ENCODE assay signal across 18 cellular contexts in the genomic region with DNA sequence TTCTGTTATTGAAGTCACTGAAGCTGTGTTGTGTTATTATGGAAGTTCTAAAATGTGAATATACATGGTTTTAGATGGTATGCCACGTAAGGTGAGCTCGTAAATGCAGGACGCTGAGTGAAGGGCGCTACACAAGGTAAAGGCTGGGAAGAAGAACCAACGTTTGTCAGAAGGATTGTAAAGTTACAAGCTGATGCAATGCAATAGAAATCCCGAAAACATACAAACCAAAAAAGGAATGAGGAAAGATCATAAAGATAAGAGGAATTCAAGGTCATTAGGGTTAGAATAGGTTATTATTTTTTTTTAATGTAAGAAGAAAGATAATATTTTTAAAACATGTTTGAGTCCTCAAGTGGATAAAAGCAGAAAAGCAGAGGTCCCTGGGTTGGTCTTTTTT.
A peak's percentile ranks its signal among the peaks of the same experiment; 100 is the strongest.
DNase-seq lines count a peak whose midpoint lies in the region; ATAC-seq, FAIRE-seq and TF ChIP-seq lines count a peak whose summit lies in the region.
"Had no signal": no experiment of that assay in that cellular context is flagged by ENCODE, and none has a peak within 500 bp of the region (broad histone marks: within the 10 kb centered on the region; RNA-seq: fewer than 3 reads in every experiment).

No MANE protein-coding gene starts in this region.

- no peak for FAIRE-seq in K562 (lab: Jason Lieb, UNC)
- FAIRE-seq: G401.6, GM12892, H1 had no signal

- BruUV-seq in PC-9 (replicated peaks; lab: Mats Ljungman, UMichigan) = no TSS peak
- no TSS peak for BruUV-seq in K562 (replicated peaks; lab: Mats Ljungman, UMichigan)

- no peaks in the 10 kb centered on the region for H3K4me1 ChIP-seq in PC-9 (replicated peaks; ENCODE audit: insufficient read depth)
- H3K4me1 ChIP-seq in K562 (replicated peaks in 1 of 2; ENCODE audit: control insufficient read depth in 2 of 2, insufficient read depth in 2 of 2, low read length in 2 of 2) = no peaks in the 10 kb centered on the region

- CTCF ChIA-PET in HEK293T (lab: Yijun Ruan, JAX) (interaction anchor here (0.7 kb wide), 1 partner anchor 67 kb away, joined by 3 read pairs; no protein-coding TSS in a partner anchor), PC-9 (lab: Charles Lee) (no interaction called here), K562 (lab: Yijun Ruan, JAX; ENCODE audit: low intra/inter-chr PET ratio) (no interaction called here)

- no peaks in the 10 kb centered on the region for H3K36me3 ChIP-seq in PC-9 (ENCODE audit: low read depth)
- H3K36me3 ChIP-seq in K562 (ENCODE audit: control insufficient read depth, insufficient read depth, low read length) = no peaks in the 10 kb centered on the region

- H3K9me1 ChIP-seq in K562 (ENCODE audit: control insufficient read depth, insufficient read depth, low read length) = no peaks in the 10 kb centered on the region

- no peaks in the 10 kb centered on the region for H3K4me1 Mint-ChIP-seq in activated naive CD8-positive, alpha-beta T cell treated with anti-CD3 and anti-CD28 coated beads for 36 hours
- H3K4me1 Mint-ChIP-seq: CD4-positive, alpha-beta memory T cell; H9 had no signal

- H3K9me3 Mint-ChIP-seq in activated naive CD8-positive, alpha-beta T cell treated with anti-CD3 and anti-CD28 coated beads for 36 hours = peaks cover 5% of the 10 kb centered on the region
- H3K9me3 Mint-ChIP-seq: H9 had no signal

- no peaks in the 10 kb centered on the region for H3K79me2 ChIP-seq in PC-9 (ENCODE audit: low read depth)
- no peaks in the 10 kb centered on the region for H3K79me2 ChIP-seq in K562 (ENCODE audit: control insufficient read depth, insufficient read depth, low read length)

- 3% methylated on average over 6 of the region's 6 CpGs for WGBS in K562 (ENCODE audit: insufficient coverage, low coverage, missing lambda C conversion rate)

- H3K27ac ChIP-seq in PC-9 (no peak overlapping the region), K562 (ENCODE audit: extremely low read depth, low read depth, low read length) (no peak overlapping the region; the same call in 2 of the 3 replicates)

- ATAC-seq in K562 = no peak
- ATAC-seq: HCT116 had no signal

- no peak overlapping the region for H3K9ac ChIP-seq in K562 (ENCODE audit: insufficient read depth in 1 of 2, low read depth in 2 of 2, low read length in 2 of 2)

- H3K27me3 ChIP-seq in PC-9 (ENCODE audit: insufficient read depth, low read depth) = no peaks in the 10 kb centered on the region
- no peaks in the 10 kb centered on the region for H3K27me3 ChIP-seq in K562 (ENCODE audit: control insufficient read depth in 2 of 2, insufficient read depth in 2 of 2, low read length in 2 of 2)

- H4K20me1 ChIP-seq in PC-9 (ENCODE audit: insufficient read depth) (no peaks in the 10 kb centered on the region), K562 (replicated peaks; ENCODE audit: control insufficient read depth, insufficient read depth, low read length) (no peaks in the 10 kb centered on the region)

- DNase-seq in HEK293T (ENCODE audit: extremely low spot score) = no peak
- no peak for DNase-seq in PC-9
- no peak for DNase-seq in K562 (ENCODE audit: extremely low read depth in 1 of 4, low spot score in 3 of 4)
- no peak for DNase-seq in NCI-H526 (lab: John Stamatoyannopoulos, UW)
- DNase-seq in activated CD4-positive, alpha-beta T cell treated with anti-CD3 and anti-CD28 coated beads, Interleukin-2, amount 50 U/mL, for 48 hours = no peak
- no peak for DNase-seq in activated naive CD8-positive, alpha-beta T cell treated with anti-CD3 and anti-CD28 coated beads for 36 hours
- DNase-seq: C1 segment of cervical spinal cord; Calu3; CD4-positive, alpha-beta memory T cell; COR-L47; DMS53; DMS79 treated with DMSO at 0.1 percent for 48 hours; H9; HFFc6 had no signal

- H3K9me3 ChIP-seq in PC-9 (ENCODE audit: insufficient read depth, low read depth) (no peaks in the 10 kb centered on the region), K562 (replicated peaks; ENCODE audit: control insufficient read depth, insufficient read depth, low read depth, low read length) (no peaks in the 10 kb centered on the region)

- 0 out of 2 replicates have a peak overlapping the region, but pooled peaks have one; percentile 44 for H2AFZ ChIP-seq in PC-9
- H2AFZ ChIP-seq in K562 (ENCODE audit: low read depth, low read length) = no peak overlapping the region

- H3K4me3 Mint-ChIP-seq in activated naive CD8-positive, alpha-beta T cell treated with anti-CD3 and anti-CD28 coated beads for 36 hours = no peak overlapping the region
- H3K4me3 Mint-ChIP-seq: CD4-positive, alpha-beta memory T cell; H9; HFFc6 had no signal

- 0 out of 4 replicates have a peak, but pooled peaks of 1 of the 2 experiments have one; percentile 4 for TF ChIP-seq RAD21 in K562 (CRISPR knock-in tag; conservative IDR thresholded peaks at IDR 0.05 in 1 of 2, IDR thresholded peaks at IDR 0.05 in 1 of 2)

- H3K4me2 ChIP-seq in PC-9 (no peak overlapping the region), K562 (ENCODE audit: insufficient read depth, low read length) (no peak overlapping the region)

- in situ Hi-C loops in K562 (cut with MboI) = no loop called here

- no peaks in the 10 kb centered on the region for H3K36me3 Mint-ChIP-seq in activated naive CD8-positive, alpha-beta T cell treated with anti-CD3 and anti-CD28 coated beads for 36 hours
- H3K36me3 Mint-ChIP-seq: CD4-positive, alpha-beta memory T cell had no signal

- POLR2A ChIA-PET in HEK293T (lab: Yijun Ruan, JAX) = interaction anchor here (0.7 kb wide), 1 partner anchor 335 kb away, joined by 3 read pairs; no protein-coding TSS in a partner anchor
- POLR2A ChIA-PET in PC-9 (lab: Charles Lee; ENCODE audit: unreplicated experiment) = no interaction called here
- POLR2A ChIA-PET in K562 (lab: Yijun Ruan, JAX) = no interaction called here

- no peak for TF ChIP-seq POLR2A in K562 (conservative IDR thresholded peaks at IDR 0.05)

- H3K27me3 Mint-ChIP-seq in activated naive CD8-positive, alpha-beta T cell treated with anti-CD3 and anti-CD28 coated beads for 36 hours = no peaks in the 10 kb centered on the region
- H3K27me3 Mint-ChIP-seq: CD4-positive, alpha-beta memory T cell had no signal

- no peak for TF ChIP-seq EP300 in K562 (IDR thresholded peaks at IDR 0.05; ENCODE audit: low read length)

- TF ChIP-seq CTCF in PC-9 (conservative IDR thresholded peaks at IDR 0.05) = no peak
- TF ChIP-seq CTCF in K562 (IDR thresholded peaks at IDR 0.05 in 2 of 3, conservative IDR thresholded peaks at IDR 0.05 in 1 of 3; ENCODE audit: insufficient read depth in 2 of 3, low read depth in 1 of 3, low read length in 3 of 3) = no peak

- H3K27ac Mint-ChIP-seq in activated naive CD8-positive, alpha-beta T cell treated with anti-CD3 and anti-CD28 coated beads for 36 hours = no peak overlapping the region
- H3K27ac Mint-ChIP-seq: CD4-positive, alpha-beta memory T cell; H9; HFFc6 had no signal

- intact Hi-C loops in PC-9 (cut with micrococcal nuclease; ENCODE audit: unreplicated experiment) = no loop called here
- intact Hi-C loops in K562 (cut with micrococcal nuclease) = no loop called here

- no peak overlapping the region for H3K4me3 ChIP-seq in PC-9
- H3K4me3 ChIP-seq in K562 = no peak overlapping the region

- no peaks in the 10 kb centered on the region for H3K9me2 ChIP-seq in PC-9 (ENCODE audit: insufficient read depth)

- no peaks in the 10 kb centered on the region for H3F3A ChIP-seq in PC-9 (ENCODE audit: insufficient read depth, low read depth)

TF ChIP-seq in HEK293T, 16 proteins besides CTCF, POLR2A, EP300 and RAD21:
- TF ChIP-seq CTBP1 (IDR thresholded peaks at IDR 0.05; ENCODE audit: borderline replicate concordance) (no peak), ZNF384 (IDR thresholded peaks at IDR 0.05) (0 out of 2 replicates have a peak, but pooled peaks have one; percentile 42)

TF ChIP-seq in K562, 482 proteins besides CTCF, POLR2A, EP300 and RAD21:
- TF ChIP-seq ATF4 (CRISPR knock-in tag; IDR thresholded peaks at IDR 0.05) (peak; percentile 91), TRIM24 (IDR thresholded peaks at IDR 0.05) (peak in 1 of 2 experiments; percentile 9; a peak in 1 of 4 replicates), GTF2E2 (tag; IDR thresholded peaks at IDR 0.05) (no peak), SMAD4 (CRISPR knock-in tag; conservative IDR thresholded peaks at IDR 0.05) (no peak), POLR2H (tag; IDR thresholded peaks at IDR 0.05; ENCODE audit: low read depth) (peak; percentile 52; the same call in 1 of the 2 replicates), ESRRA (IDR thresholded peaks at IDR 0.05; ENCODE audit: borderline replicate concordance, low read depth) (peak; percentile 36; the same call in 1 of the 2 replicates), CEBPG (CRISPR knock-in tag; IDR thresholded peaks at IDR 0.05) (peak; percentile 38; the same call in 1 of the 2 replicates), CEBPG (tag; conservative IDR thresholded peaks at IDR 0.05 in 1 of 2, IDR thresholded peaks at IDR 0.05 in 1 of 2) (peak; percentile 67 to 87), ZSCAN32 (CRISPR knock-in tag; IDR thresholded peaks at IDR 0.05) (peak; percentile 77), NFIX (CRISPR knock-in tag; IDR thresholded peaks at IDR 0.05; ENCODE audit: low read depth) (no peak)
